ENCODE assay signal across 8 cellular contexts in the genomic region with DNA sequence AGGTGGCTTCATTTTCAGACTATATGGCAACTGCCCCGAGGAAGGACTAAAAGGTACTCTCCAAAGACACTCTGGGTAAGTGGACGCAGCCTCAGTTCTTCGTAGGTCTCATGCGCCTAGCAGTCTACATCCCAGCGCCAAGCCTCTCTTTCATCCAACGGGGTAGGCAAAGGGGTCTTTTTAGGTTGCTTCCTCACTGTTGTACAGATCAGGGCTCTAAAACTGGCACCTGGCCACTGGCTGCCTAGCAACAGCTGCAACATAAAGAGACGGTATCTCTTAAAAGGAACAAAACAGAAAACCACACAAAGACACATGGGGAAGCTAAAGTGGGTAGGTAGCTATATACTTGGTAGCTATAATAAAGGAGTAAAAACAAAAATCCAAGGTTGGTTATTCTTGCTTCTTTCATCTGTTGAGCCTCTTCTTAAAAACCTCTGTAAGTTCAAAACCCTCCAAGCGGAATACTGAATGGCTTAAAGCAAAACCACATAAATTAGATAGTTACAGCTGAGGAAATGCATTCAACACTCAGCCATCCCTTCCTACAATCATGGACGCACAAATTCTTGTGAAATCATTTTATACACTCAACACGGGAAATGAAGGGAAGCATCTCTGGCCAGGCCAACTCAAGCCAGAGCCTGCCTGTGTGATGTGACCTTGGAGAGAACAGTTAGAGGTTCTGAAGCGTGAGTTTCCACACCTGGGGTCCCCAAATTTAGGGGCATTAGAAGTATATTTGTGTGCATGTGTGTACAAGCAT. TPM values are rescaled to one million over a fixed set of nuclear protein-coding genes. Genes with fewer than 3 reads are reported as not detected.
DNase-seq lines count a peak whose midpoint lies in the region; ATAC-seq and TF ChIP-seq lines count a peak whose summit lies in the region.

No MANE protein-coding gene starts in this region.

- no peaks in the 10 kb centered on the region for H3K36me3 ChIP-seq in MM.1S (replicated peaks; ENCODE audit: insufficient read depth, low read length)
- H3K36me3 ChIP-seq in mucosa of rectum (ENCODE audit: control insufficient read depth in 2 of 2, insufficient read depth in 2 of 2, low read length in 2 of 2): no peaks in the 10 kb centered on the region

- peaks cover 10% of the 10 kb centered on the region for H3K36me3 Mint-ChIP-seq in T-cell

- TF ChIP-seq CTCF in MM.1S (IDR thresholded peaks at IDR 0.05; ENCODE audit: low read length) (no peak), cardiac fibroblast (IDR thresholded peaks at IDR 0.05; ENCODE audit: low read depth, low read length) (no peak)

- H3K9me3 ChIP-seq in MM.1S (replicated peaks; ENCODE audit: insufficient read depth, low read length): no peaks in the 10 kb centered on the region
- no peaks in the 10 kb centered on the region for H3K9me3 ChIP-seq in mucosa of rectum (ENCODE audit: control insufficient read depth in 2 of 2, low read length in 2 of 2)

- peaks cover 19% of the 10 kb centered on the region for H3F3A ChIP-seq in MM.1S (ENCODE audit: insufficient read depth, low read length)

- H3K27ac Mint-ChIP-seq in T-cell: peak overlapping the region; percentile 92 to 94

- peak; percentile 80 for DNase-seq in MM.1S
- DNase-seq in T-cell: peak; percentile 57 to 94 (median 89)
- DNase-seq in cardiac fibroblast (ENCODE audit: low read depth in 2 of 2): peak; percentile 61 to 91
- no peak for DNase-seq in NK-92 treated with Interleukin-12 subunit alpha and Interleukin-12 subunit beta, amount 100 ng/mL, for 24 hours (lab: John Stamatoyannopoulos, UW)
- DNase-seq in kidney tubule cell (ENCODE audit: low spot score): no peak
- no peak for DNase-seq in hippocampal formation (lab: John Stamatoyannopoulos, UW)

- ATAC-seq in GM19468 (IDR thresholded peaks at IDR 0.05; ENCODE audit: extremely low read depth, unreplicated experiment): peak; percentile 18
- peak; percentile 89 to 95 (median 93) for ATAC-seq in T-cell (replicated peaks in 1 of 4)

- H3K4me1 Mint-ChIP-seq in T-cell: peaks cover 83 to 89% (median 84%) of the 10 kb centered on the region in 3 donors

- H3K4me3 ChIP-seq in MM.1S (ENCODE audit: low read length): peak overlapping the region; percentile 43
- H3K4me3 ChIP-seq in cardiac fibroblast (replicated peaks in 1 of 2; ENCODE audit: low read depth in 2 of 2, low read length in 2 of 2): no peak overlapping the region
- H3K4me3 ChIP-seq in mucosa of rectum (ENCODE audit: low read length in 2 of 2): peak overlapping the region in 1 of 2 donors; percentile 11

- H3K9me2 ChIP-seq in MM.1S (replicated peaks; ENCODE audit: insufficient read depth, low read length): no peaks in the 10 kb centered on the region

- H3K27ac ChIP-seq in MM.1S (ENCODE audit: low read length) (peak overlapping the region; percentile 98), mucosa of rectum (ENCODE audit: low read depth in 2 of 2, low read length in 2 of 2) (peak overlapping the region; percentile 61 to 80)

- H3K4me2 ChIP-seq in MM.1S (ENCODE audit: low read depth, low read length): peak overlapping the region; percentile 93

- peak overlapping the region; percentile 60 to 70 (median 66) for H3K4me3 Mint-ChIP-seq in T-cell

- no peaks in the 10 kb centered on the region for H4K20me1 ChIP-seq in MM.1S (ENCODE audit: insufficient read depth, low read length)

- H3K9ac ChIP-seq in MM.1S (ENCODE audit: low read length) (peak overlapping the region; percentile 84), mucosa of rectum (ENCODE audit: low read depth in 1 of 2, low read length in 2 of 2) (no peak overlapping the region)

- POLR2A ChIA-PET in T-cell (lab: Charles Lee): interaction anchor here (0.6 to 1.4 kb wide), 17 partner anchors 8 to 89 kb away, joined by 3 to 23 read pairs (median 4); no protein-coding TSS in a partner anchor

- H3K27me3 ChIP-seq in MM.1S (replicated peaks; ENCODE audit: insufficient read depth, low read length): no peaks in the 10 kb centered on the region
- H3K27me3 ChIP-seq in mucosa of rectum (ENCODE audit: control insufficient read depth in 2 of 2, insufficient read depth in 2 of 2, low read length in 2 of 2): no peaks in the 10 kb centered on the region

- H2AFZ ChIP-seq in MM.1S (ENCODE audit: low read length): no peak overlapping the region

- no peaks in the 10 kb centered on the region for H3K27me3 Mint-ChIP-seq in T-cell

- H3K9me3 Mint-ChIP-seq in T-cell: no peaks in the 10 kb centered on the region

- CTCF ChIA-PET in T-cell (lab: Charles Lee): interaction anchor here in 1 of 2 donors (0.6 to 1.9 kb wide), 14 partner anchors 10 to 51 kb away, joined by 3 to 13 read pairs (median 4); no protein-coding TSS in a partner anchor

- H3K4me1 ChIP-seq in MM.1S (ENCODE audit: low read length) (peaks cover 26% of the 10 kb centered on the region), mucosa of rectum (ENCODE audit: control insufficient read depth in 2 of 2, insufficient read depth in 2 of 2, low read length in 2 of 2) (peaks cover 8 to 11% of the 10 kb centered on the region in 2 donors)

- H3K79me2 ChIP-seq in MM.1S (ENCODE audit: low read length): peaks cover 97% of the 10 kb centered on the region

RNA-seq across cellular contexts. Expression of a gene that starts 22.7 kb away (rescaled TPM):
- 100 to 1,000 TPM; 357 to 509 (median 372) TPM for total RNA-seq in T-cell

Comparison
In these comparisons a context has a peak if more than half of its experiments do, and no peak if none do; other contexts are left out.
1. DNase-seq: peak in MM.1S (single experiment), T-cell (34 of 34) and cardiac fibroblast (2 of 2); none in NK-92 treated with Interleukin-12 subunit alpha and Interleukin-12 subunit beta, amount 100 ng/mL, for 24 hours (single experiment), kidney tubule cell (single experiment) and hippocampal formation (0 of 2).